In the genomic region with DNA sequence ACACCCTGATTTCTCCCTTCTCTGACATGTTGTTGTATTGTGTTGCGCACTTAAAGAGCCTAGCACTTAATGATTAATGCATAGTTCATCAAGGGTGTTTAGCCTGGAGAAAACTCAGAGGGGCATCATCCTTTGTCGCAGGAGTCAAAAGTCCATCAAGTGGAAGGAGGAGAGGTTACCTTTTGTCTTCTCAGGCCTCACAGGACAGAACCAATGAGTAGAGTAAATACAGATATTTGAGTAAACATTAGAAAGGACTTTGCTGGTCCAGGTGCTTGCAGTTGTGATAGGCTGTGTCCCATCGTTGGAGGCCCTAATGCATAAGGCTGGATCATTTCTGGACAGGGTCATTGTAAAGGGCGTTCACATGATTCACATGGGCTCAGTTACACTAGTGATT, we compare ENCODE assay signal across 26 cellular contexts.
"Had no signal": no experiment of that assay in that cellular context is flagged by ENCODE, and none has a peak within 500 bp of the region (broad histone marks: within the 10 kb centered on the region; RNA-seq: fewer than 3 reads in every experiment).

No MANE protein-coding gene starts in this region.

- DNase-seq: activated B cell treated with CpG ODN at 0.5 μM for 24 hours; activated CD4-positive, alpha-beta T cell treated with anti-CD3 and anti-CD28 coated beads, Interleukin-2, amount 50 U/mL, for 1 hour; activated CD8-positive, alpha-beta T cell treated with anti-CD3 and anti-CD28 coated beads for 36 hours; activated gamma-delta T cell treated with Interleukin-2 at 50 U/mL for 16 hours; activated naive CD4-positive, alpha-beta T cell treated with anti-CD3 and anti-CD28 coated beads, Interleukin-2, amount 50 U/mL, for 16 hours; activated T-cell treated with anti-CD3 and anti-CD28 coated beads, Interleukin-2, amount 50 U/mL, for 4 hours; endodermal cell; foreskin fibroblast; heart left ventricle; left ventricle myocardium inferior; naive thymus-derived CD4-positive, alpha-beta T cell; nucleus accumbens; pancreas; stimulated activated CD4-positive, alpha-beta T cell treated with anti-CD3 and anti-CD28 coated beads, Interleukin-15, amount 100 ng/mL, for 24 hours; stimulated activated CD4-positive, alpha-beta T cell treated with anti-CD3 and anti-CD28 coated beads, Interleukin-2, amount 100 ng/mL, for 24 hours; stimulated activated naive B cell treated with anti-CD40 and anti-IgM and Interleukin-4, amounts not matched to agents 10 μg/mL and 1 μg/mL and 100 μg/mL, for 72 hours; stomach; thyroid gland; upper lobe of right lung had no signal

- H3K4me1 ChIP-seq: left ventricle myocardium inferior, right atrium auricular region, thyroid gland had no signal

- ATAC-seq: activated CD8-positive, alpha-beta T cell treated with anti-CD3 and anti-CD28 coated beads for 36 hours; activated T-cell treated with anti-CD3 and anti-CD28 coated beads, Interleukin-2, amount 50 U/mL, for 4 hours; activated T-helper 17 cell treated with anti-CD3 and anti-CD28 coated beads, Interleukin-2, amount 50 U/mL, for 72 hours; esophagus mucosa; heart left ventricle; naive thymus-derived CD4-positive, alpha-beta T cell; stimulated activated naive B cell treated with anti-CD40 and anti-IgM and Interleukin-4, amounts not matched to agents 10 μg/mL and 1 μg/mL and 100 μg/mL, for 72 hours; upper lobe of right lung had no signal

- H3K9me3 ChIP-seq: heart left ventricle, left ventricle myocardium inferior, pancreas, right atrium auricular region, stomach, thyroid gland, upper lobe of right lung had no signal

- H3K4me3 Mint-ChIP-seq: activated B cell treated with CpG ODN at 0.5 μM for 24 hours; activated CD8-positive, alpha-beta T cell treated with anti-CD3 and anti-CD28 coated beads for 36 hours; activated T-cell treated with anti-CD3 and anti-CD28 coated beads, Interleukin-2, amount 50 U/mL, for 4 hours; activated T-helper 17 cell treated with anti-CD3 and anti-CD28 coated beads, Interleukin-2, amount 50 U/mL, for 72 hours; central memory CD8-positive, alpha-beta T cell; dendritic cell treated with granulocyte-macrophage colony-stimulating factor and Interleukin-4, amounts not matched to agents 40 ng/mL and 50 ng/mL, for 4 days; endodermal cell; mesothelial cell of epicardium; naive thymus-derived CD4-positive, alpha-beta T cell; stimulated activated naive B cell treated with anti-CD40 and anti-IgM and Interleukin-4, amounts not matched to agents 10 μg/mL and 1 μg/mL and 100 μg/mL, for 72 hours; T-helper 2 cell treated with Interferon-gamma antibody and Interleukin-4, amounts not matched to agents 5 μg/mL and 100 μg/mL, for 36 hours had no signal

- H3K27ac Mint-ChIP-seq: activated B cell treated with CpG ODN at 0.5 μM for 24 hours; activated CD8-positive, alpha-beta T cell treated with anti-CD3 and anti-CD28 coated beads for 36 hours; activated T-helper 17 cell treated with anti-CD3 and anti-CD28 coated beads, Interleukin-2, amount 50 U/mL, for 72 hours; dendritic cell treated with granulocyte-macrophage colony-stimulating factor and Interleukin-4, amounts not matched to agents 40 ng/mL and 50 ng/mL, for 4 days; endodermal cell; mesothelial cell of epicardium; naive thymus-derived CD4-positive, alpha-beta T cell; T-helper 2 cell treated with Interferon-gamma antibody and Interleukin-4, amounts not matched to agents 5 μg/mL and 100 μg/mL, for 36 hours had no signal

- H3K27ac ChIP-seq: heart left ventricle, left ventricle myocardium inferior, pancreas, right atrium auricular region, stomach, thyroid gland, upper lobe of right lung had no signal

- H3K27me3 ChIP-seq: heart left ventricle, pancreas, right atrium auricular region, stomach, thyroid gland, upper lobe of right lung had no signal

- H3K4me3 ChIP-seq: heart left ventricle, left ventricle myocardium inferior, pancreas, right atrium auricular region, stomach, thyroid gland, upper lobe of right lung had no signal

- H3K27me3 Mint-ChIP-seq: activated B cell treated with CpG ODN at 0.5 μM for 24 hours; activated CD8-positive, alpha-beta T cell treated with anti-CD3 and anti-CD28 coated beads for 36 hours; activated T-helper 17 cell treated with anti-CD3 and anti-CD28 coated beads, Interleukin-2, amount 50 U/mL, for 72 hours; central memory CD8-positive, alpha-beta T cell; dendritic cell treated with granulocyte-macrophage colony-stimulating factor and Interleukin-4, amounts not matched to agents 40 ng/mL and 50 ng/mL, for 4 days; naive thymus-derived CD4-positive, alpha-beta T cell; stimulated activated naive B cell treated with anti-CD40 and anti-IgM and Interleukin-4, amounts not matched to agents 10 μg/mL and 1 μg/mL and 100 μg/mL, for 72 hours had no signal

- H3K9me3 Mint-ChIP-seq: activated B cell treated with CpG ODN at 0.5 μM for 24 hours; activated T-helper 17 cell treated with anti-CD3 and anti-CD28 coated beads, Interleukin-2, amount 50 U/mL, for 72 hours had no signal

- H3K36me3 ChIP-seq: heart left ventricle, left ventricle myocardium inferior, pancreas, right atrium auricular region, stomach, thyroid gland, upper lobe of right lung had no signal
